Comparison of ENCODE assay signal across 1 cellular context in the genomic region with DNA sequence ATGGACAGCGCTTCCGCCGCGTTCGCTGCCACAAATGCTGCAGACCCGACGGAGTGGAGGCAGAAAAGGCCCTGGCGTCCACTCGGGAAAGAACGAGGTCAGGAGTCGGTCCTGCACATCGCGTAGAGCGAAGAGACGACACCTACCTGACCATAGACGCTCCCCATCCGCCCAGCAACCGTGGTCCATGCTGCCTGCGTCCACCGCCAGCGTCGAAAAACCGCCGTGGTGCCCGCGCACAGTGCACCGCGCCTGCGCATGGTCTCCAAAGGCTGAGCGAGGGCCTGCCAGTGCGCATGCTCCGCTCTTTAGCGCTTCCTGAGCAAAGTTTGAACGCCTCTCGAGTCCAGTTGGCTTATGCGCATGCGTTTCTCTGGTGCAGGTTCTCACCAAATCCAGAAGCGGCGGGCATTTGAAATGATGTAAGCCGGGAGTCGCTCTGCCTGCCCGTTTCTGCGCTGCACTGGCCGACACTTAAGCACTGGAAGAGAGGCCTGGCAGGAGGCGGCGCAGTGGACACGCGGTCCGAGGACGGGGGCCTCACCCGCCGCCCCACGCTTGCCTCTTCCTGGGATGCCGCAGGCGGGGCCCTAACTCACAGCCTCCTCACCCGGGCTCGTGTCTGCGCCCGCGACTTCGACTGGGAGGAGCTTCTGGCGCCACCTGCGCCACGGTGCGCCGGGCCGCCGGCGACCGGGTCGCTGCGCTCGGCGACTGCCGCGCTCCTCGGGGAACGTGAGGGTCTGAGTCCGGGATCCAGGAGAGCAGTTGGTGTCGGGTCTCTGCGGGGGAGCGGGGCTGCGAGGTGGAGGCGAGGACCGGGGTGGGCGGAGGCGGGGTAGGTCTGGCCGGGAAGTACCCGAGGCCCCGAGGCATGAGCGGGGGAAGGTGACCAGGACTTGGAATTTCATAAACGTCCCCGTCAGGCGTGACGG.
TF ChIP-seq lines count a peak whose summit lies in the region.

A gene with protein sequence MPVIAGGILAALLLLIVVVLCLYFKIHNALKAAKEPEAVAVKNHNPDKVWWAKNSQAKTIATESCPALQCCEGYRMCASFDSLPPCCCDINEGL (minus strand): TSS at position 243 of the 935 bp plus-strand sequence. CDS start 29,066 bp downstream, outside the sequence.

TF ChIP-seq in K562, 482 proteins besides CTCF, POLR2A, EP300 and RAD21 (continued from another document and continues in another):
- TF ChIP-seq, protein P1, sequence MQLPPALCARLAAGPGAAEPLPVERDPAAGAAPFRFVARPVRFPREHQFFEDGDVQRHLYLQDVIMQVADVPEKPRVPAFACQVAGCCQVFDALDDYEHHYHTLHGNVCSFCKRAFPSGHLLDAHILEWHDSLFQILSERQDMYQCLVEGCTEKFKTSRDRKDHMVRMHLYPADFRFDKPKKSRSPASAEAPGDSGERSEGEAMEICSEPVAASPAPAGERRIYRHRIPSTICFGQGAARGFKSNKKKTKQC (CRISPR knock-in tag; IDR thresholded peaks at IDR 0.05), result peak; percentile 78
- TF ChIP-seq, protein P2, sequence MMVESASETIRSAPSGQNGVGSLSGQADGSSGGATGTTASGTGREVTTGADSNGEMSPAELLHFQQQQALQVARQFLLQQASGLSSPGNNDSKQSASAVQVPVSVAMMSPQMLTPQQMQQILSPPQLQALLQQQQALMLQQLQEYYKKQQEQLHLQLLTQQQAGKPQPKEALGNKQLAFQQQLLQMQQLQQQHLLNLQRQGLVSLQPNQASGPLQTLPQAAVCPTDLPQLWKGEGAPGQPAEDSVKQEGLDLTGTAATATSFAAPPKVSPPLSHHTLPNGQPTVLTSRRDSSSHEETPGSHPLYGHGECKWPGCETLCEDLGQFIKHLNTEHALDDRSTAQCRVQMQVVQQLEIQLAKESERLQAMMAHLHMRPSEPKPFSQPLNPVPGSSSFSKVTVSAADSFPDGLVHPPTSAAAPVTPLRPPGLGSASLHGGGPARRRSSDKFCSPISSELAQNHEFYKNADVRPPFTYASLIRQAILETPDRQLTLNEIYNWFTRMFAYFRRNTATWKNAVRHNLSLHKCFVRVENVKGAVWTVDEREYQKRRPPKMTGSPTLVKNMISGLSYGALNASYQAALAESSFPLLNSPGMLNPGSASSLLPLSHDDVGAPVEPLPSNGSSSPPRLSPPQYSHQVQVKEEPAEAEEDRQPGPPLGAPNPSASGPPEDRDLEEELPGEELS (CRISPR knock-in tag; IDR thresholded peaks at IDR 0.05; ENCODE audit: borderline replicate concordance), result no peak
- TF ChIP-seq ZNF263 (CRISPR knock-in tag; IDR thresholded peaks at IDR 0.05; ENCODE audit: borderline replicate concordance), result 0 out of 2 replicates have a peak, but pooled peaks have one; percentile 6
- no peak for TF ChIP-seq DACH1 (IDR thresholded peaks at IDR 0.05; ENCODE audit: partially characterized antibody)
- TF ChIP-seq NR2C2 (CRISPR knock-in tag; IDR thresholded peaks at IDR 0.05), result no peak
- TF ChIP-seq NR2C2 (tag; IDR thresholded peaks at IDR 0.05), result peak; percentile 59; the same call in 1 of the 2 replicates
- TF ChIP-seq, protein P3, sequence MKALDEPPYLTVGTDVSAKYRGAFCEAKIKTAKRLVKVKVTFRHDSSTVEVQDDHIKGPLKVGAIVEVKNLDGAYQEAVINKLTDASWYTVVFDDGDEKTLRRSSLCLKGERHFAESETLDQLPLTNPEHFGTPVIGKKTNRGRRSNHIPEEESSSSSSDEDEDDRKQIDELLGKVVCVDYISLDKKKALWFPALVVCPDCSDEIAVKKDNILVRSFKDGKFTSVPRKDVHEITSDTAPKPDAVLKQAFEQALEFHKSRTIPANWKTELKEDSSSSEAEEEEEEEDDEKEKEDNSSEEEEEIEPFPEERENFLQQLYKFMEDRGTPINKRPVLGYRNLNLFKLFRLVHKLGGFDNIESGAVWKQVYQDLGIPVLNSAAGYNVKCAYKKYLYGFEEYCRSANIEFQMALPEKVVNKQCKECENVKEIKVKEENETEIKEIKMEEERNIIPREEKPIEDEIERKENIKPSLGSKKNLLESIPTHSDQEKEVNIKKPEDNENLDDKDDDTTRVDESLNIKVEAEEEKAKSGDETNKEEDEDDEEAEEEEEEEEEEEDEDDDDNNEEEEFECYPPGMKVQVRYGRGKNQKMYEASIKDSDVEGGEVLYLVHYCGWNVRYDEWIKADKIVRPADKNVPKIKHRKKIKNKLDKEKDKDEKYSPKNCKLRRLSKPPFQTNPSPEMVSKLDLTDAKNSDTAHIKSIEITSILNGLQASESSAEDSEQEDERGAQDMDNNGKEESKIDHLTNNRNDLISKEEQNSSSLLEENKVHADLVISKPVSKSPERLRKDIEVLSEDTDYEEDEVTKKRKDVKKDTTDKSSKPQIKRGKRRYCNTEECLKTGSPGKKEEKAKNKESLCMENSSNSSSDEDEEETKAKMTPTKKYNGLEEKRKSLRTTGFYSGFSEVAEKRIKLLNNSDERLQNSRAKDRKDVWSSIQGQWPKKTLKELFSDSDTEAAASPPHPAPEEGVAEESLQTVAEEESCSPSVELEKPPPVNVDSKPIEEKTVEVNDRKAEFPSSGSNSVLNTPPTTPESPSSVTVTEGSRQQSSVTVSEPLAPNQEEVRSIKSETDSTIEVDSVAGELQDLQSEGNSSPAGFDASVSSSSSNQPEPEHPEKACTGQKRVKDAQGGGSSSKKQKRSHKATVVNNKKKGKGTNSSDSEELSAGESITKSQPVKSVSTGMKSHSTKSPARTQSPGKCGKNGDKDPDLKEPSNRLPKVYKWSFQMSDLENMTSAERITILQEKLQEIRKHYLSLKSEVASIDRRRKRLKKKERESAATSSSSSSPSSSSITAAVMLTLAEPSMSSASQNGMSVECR (CRISPR knock-in tag; IDR thresholded peaks at IDR 0.05), result peak; percentile 48
- TF ChIP-seq, protein P4, sequence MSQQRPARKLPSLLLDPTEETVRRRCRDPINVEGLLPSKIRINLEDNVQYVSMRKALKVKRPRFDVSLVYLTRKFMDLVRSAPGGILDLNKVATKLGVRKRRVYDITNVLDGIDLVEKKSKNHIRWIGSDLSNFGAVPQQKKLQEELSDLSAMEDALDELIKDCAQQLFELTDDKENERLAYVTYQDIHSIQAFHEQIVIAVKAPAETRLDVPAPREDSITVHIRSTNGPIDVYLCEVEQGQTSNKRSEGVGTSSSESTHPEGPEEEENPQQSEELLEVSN (IDR thresholded peaks at IDR 0.05; ENCODE audit: borderline replicate concordance in 1 of 2, extremely low read depth in 1 of 2, insufficient read depth in 1 of 2, insufficient read length in 1 of 2, low read depth in 1 of 2, low read length in 1 of 2, poor library complexity in 1 of 2, severe bottlenecking in 1 of 2), result peak; percentile 95 to 96
- TF ChIP-seq ZBTB1 (CRISPR knock-in tag; IDR thresholded peaks at IDR 0.05; ENCODE audit: borderline replicate concordance, low read depth), result no peak
- TF ChIP-seq SIN3B (IDR thresholded peaks at IDR 0.05; ENCODE audit: low read depth), result peak; percentile 42; the same call in 1 of the 2 replicates
- TF ChIP-seq POLR2AphosphoS5 (IDR thresholded peaks at IDR 0.05; ENCODE audit: control insufficient read depth, insufficient read depth, low read depth, low read length), result peak; percentile 78
- TF ChIP-seq L3MBTL2 (IDR thresholded peaks at IDR 0.05), result peak; percentile 97
- TF ChIP-seq SIN3A (IDR thresholded peaks at IDR 0.05; ENCODE audit: borderline replicate concordance in 2 of 2, control insufficient read depth in 1 of 2, low read depth in 2 of 2, low read length in 2 of 2), result peak; percentile 39 to 63; a peak in 3 of 4 replicates
- TF ChIP-seq, protein P5, sequence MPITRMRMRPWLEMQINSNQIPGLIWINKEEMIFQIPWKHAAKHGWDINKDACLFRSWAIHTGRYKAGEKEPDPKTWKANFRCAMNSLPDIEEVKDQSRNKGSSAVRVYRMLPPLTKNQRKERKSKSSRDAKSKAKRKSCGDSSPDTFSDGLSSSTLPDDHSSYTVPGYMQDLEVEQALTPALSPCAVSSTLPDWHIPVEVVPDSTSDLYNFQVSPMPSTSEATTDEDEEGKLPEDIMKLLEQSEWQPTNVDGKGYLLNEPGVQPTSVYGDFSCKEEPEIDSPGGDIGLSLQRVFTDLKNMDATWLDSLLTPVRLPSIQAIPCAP (CRISPR knock-in tag; IDR thresholded peaks at IDR 0.05; ENCODE audit: borderline replicate concordance), result peak; percentile 44; the same call in 1 of the 2 replicates
- TF ChIP-seq CBX3 (IDR thresholded peaks at IDR 0.05; ENCODE audit: borderline replicate concordance in 1 of 2, low read length in 2 of 2), result 0 out of 3 replicates have a peak, but pooled peaks of 1 of the 2 experiments have one; percentile 14
- TF ChIP-seq PRMT5 (CRISPR knock-in tag; IDR thresholded peaks at IDR 0.05), result no peak
- peak; percentile 98 for TF ChIP-seq MEIS2 (IDR thresholded peaks at IDR 0.05; ENCODE audit: partially characterized antibody)
- TF ChIP-seq EGR1 (conservative IDR thresholded peaks at IDR 0.05), result peak; percentile 47
- no peak for TF ChIP-seq NFATC3 (IDR thresholded peaks at IDR 0.05)
- TF ChIP-seq SMAD4 (CRISPR knock-in tag; conservative IDR thresholded peaks at IDR 0.05), result peak; percentile 60
- peak; percentile 55 for TF ChIP-seq KDM5B (IDR thresholded peaks at IDR 0.05; ENCODE audit: insufficient replicate concordance, low read depth, low read length)
- TF ChIP-seq SRSF3 (IDR thresholded peaks at IDR 0.05; ENCODE audit: insufficient read depth, low read length), result no peak
- TF ChIP-seq NONO (IDR thresholded peaks at IDR 0.05; ENCODE audit: low read depth in 2 of 2, low read length in 1 of 2), result peak in 1 of 2 experiments; percentile 44; a peak in 1 of 4 replicates
- TF ChIP-seq YY1 (IDR thresholded peaks at IDR 0.05; ENCODE audit: borderline replicate concordance in 1 of 3, control insufficient read depth in 1 of 3, extremely low read depth in 1 of 3, insufficient read depth in 3 of 3, insufficient read length in 1 of 3, insufficient replicate concordance in 2 of 3, low read depth in 1 of 3, low read length in 2 of 3), result peak in 2 of 3 experiments; percentile 7 to 11
- TF ChIP-seq MTA3 (IDR thresholded peaks at IDR 0.05; ENCODE audit: borderline replicate concordance), result peak; percentile 71; the same call in 1 of the 2 replicates
- TF ChIP-seq SUPT5H (IDR thresholded peaks at IDR 0.05), result peak; percentile 69
- TF ChIP-seq, protein P6, sequence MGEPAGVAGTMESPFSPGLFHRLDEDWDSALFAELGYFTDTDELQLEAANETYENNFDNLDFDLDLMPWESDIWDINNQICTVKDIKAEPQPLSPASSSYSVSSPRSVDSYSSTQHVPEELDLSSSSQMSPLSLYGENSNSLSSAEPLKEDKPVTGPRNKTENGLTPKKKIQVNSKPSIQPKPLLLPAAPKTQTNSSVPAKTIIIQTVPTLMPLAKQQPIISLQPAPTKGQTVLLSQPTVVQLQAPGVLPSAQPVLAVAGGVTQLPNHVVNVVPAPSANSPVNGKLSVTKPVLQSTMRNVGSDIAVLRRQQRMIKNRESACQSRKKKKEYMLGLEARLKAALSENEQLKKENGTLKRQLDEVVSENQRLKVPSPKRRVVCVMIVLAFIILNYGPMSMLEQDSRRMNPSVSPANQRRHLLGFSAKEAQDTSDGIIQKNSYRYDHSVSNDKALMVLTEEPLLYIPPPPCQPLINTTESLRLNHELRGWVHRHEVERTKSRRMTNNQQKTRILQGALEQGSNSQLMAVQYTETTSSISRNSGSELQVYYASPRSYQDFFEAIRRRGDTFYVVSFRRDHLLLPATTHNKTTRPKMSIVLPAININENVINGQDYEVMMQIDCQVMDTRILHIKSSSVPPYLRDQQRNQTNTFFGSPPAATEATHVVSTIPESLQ (CRISPR knock-in tag; IDR thresholded peaks at IDR 0.05), result peak; percentile 47; the same call in 1 of the 2 replicates
- TF ChIP-seq, protein P7, sequence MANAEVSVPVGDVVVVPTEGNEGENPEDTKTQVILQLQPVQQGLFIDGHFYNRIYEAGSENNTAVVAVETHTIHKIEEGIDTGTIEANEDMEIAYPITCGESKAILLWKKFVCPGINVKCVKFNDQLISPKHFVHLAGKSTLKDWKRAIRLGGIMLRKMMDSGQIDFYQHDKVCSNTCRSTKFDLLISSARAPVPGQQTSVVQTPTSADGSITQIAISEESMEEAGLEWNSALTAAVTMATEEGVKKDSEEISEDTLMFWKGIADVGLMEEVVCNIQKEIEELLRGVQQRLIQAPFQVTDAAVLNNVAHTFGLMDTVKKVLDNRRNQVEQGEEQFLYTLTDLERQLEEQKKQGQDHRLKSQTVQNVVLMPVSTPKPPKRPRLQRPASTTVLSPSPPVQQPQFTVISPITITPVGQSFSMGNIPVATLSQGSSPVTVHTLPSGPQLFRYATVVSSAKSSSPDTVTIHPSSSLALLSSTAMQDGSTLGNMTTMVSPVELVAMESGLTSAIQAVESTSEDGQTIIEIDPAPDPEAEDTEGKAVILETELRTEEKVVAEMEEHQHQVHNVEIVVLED (CRISPR knock-in tag; IDR thresholded peaks at IDR 0.05), result 0 out of 2 replicates have a peak, but pooled peaks have one; percentile 25
- 0 out of 2 replicates have a peak, but pooled peaks have one; percentile 39 for TF ChIP-seq GTF2F1 (IDR thresholded peaks at IDR 0.05; ENCODE audit: low read depth, low read length)
- TF ChIP-seq ZBTB7A (IDR thresholded peaks at IDR 0.05; ENCODE audit: borderline replicate concordance, control insufficient read depth, low read depth, low read length), result peak; percentile 30; the same call in 1 of the 2 replicates
- TF ChIP-seq, protein P8, sequence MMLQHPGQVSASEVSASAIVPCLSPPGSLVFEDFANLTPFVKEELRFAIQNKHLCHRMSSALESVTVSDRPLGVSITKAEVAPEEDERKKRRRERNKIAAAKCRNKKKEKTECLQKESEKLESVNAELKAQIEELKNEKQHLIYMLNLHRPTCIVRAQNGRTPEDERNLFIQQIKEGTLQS (IDR thresholded peaks at IDR 0.05), result peak; percentile 61
- TF ChIP-seq, protein P8 (CRISPR knock-in tag; conservative IDR thresholded peaks at IDR 0.05), result no peak
- TF ChIP-seq, protein P9, sequence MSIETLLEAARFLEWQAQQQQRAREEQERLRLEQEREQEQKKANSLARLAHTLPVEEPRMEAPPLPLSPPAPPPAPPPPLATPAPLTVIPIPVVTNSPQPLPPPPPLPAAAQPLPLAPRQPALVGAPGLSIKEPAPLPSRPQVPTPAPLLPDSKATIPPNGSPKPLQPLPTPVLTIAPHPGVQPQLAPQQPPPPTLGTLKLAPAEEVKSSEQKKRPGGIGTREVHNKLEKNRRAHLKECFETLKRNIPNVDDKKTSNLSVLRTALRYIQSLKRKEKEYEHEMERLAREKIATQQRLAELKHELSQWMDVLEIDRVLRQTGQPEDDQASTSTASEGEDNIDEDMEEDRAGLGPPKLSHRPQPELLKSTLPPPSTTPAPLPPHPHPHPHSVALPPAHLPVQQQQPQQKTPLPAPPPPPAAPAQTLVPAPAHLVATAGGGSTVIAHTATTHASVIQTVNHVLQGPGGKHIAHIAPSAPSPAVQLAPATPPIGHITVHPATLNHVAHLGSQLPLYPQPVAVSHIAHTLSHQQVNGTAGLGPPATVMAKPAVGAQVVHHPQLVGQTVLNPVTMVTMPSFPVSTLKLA (conservative IDR thresholded peaks at IDR 0.05), result peak; percentile 69 to 86
- TF ChIP-seq ZNF431 (CRISPR knock-in tag; IDR thresholded peaks at IDR 0.05), result 0 out of 2 replicates have a peak, but pooled peaks have one; percentile 40
- TF ChIP-seq, protein P10, sequence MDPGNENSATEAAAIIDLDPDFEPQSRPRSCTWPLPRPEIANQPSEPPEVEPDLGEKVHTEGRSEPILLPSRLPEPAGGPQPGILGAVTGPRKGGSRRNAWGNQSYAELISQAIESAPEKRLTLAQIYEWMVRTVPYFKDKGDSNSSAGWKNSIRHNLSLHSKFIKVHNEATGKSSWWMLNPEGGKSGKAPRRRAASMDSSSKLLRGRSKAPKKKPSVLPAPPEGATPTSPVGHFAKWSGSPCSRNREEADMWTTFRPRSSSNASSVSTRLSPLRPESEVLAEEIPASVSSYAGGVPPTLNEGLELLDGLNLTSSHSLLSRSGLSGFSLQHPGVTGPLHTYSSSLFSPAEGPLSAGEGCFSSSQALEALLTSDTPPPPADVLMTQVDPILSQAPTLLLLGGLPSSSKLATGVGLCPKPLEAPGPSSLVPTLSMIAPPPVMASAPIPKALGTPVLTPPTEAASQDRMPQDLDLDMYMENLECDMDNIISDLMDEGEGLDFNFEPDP (CRISPR knock-in tag; IDR thresholded peaks at IDR 0.05), result no peak
